In the genomic region with DNA sequence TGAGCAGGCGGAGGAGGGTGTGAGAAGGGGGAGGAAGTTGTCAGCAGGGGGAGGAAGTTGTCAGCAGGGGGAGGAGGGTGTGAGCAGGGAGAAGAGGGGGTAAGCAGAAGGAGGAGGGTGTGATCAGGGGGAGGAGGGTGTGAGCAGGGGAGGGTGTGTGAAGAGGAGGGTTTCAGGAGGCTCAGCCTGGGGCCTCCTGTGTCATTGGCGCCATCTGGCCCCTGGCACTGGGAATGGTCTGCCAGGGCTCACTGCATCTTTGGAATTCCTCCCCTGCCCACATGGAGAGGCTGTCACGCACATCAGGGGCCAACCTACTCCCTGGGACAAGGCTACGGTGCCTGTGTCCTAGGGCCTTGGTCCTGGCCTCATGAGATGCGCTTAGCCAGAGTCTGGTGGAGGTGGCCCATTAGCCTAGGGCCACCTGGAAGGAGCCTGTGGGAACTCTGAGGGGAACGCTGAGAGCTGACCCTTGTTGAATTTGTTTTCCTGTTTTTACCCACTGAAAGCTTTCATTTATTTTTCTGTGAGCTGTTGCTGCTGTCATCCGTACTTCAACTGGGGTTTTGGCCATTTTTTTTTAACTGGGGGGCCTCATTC, we compare ENCODE assay signal across 1 cellular context.
TF ChIP-seq lines count a peak whose summit lies in the region.

No MANE protein-coding gene starts in this region.

TF ChIP-seq in GM12878, 131 proteins besides CTCF, POLR2A, EP300 and RAD21 (continued from another document):
- TF ChIP-seq, protein P1, sequence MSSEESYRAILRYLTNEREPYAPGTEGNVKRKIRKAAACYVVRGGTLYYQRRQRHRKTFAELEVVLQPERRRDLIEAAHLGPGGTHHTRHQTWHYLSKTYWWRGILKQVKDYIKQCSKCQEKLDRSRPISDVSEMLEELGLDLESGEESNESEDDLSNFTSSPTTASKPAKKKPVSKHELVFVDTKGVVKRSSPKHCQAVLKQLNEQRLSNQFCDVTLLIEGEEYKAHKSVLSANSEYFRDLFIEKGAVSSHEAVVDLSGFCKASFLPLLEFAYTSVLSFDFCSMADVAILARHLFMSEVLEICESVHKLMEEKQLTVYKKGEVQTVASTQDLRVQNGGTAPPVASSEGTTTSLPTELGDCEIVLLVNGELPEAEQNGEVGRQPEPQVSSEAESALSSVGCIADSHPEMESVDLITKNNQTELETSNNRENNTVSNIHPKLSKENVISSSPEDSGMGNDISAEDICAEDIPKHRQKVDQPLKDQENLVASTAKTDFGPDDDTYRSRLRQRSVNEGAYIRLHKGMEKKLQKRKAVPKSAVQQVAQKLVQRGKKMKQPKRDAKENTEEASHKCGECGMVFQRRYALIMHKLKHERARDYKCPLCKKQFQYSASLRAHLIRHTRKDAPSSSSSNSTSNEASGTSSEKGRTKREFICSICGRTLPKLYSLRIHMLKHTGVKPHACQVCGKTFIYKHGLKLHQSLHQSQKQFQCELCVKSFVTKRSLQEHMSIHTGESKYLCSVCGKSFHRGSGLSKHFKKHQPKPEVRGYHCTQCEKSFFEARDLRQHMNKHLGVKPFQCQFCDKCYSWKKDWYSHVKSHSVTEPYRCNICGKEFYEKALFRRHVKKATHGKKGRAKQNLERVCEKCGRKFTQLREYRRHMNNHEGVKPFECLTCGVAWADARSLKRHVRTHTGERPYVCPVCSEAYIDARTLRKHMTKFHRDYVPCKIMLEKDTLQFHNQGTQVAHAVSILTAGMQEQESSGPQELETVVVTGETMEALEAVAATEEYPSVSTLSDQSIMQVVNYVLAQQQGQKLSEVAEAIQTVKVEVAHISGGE (CRISPR knock-in tag; IDR thresholded peaks at IDR 0.05): no peak
- TF ChIP-seq, protein P2, sequence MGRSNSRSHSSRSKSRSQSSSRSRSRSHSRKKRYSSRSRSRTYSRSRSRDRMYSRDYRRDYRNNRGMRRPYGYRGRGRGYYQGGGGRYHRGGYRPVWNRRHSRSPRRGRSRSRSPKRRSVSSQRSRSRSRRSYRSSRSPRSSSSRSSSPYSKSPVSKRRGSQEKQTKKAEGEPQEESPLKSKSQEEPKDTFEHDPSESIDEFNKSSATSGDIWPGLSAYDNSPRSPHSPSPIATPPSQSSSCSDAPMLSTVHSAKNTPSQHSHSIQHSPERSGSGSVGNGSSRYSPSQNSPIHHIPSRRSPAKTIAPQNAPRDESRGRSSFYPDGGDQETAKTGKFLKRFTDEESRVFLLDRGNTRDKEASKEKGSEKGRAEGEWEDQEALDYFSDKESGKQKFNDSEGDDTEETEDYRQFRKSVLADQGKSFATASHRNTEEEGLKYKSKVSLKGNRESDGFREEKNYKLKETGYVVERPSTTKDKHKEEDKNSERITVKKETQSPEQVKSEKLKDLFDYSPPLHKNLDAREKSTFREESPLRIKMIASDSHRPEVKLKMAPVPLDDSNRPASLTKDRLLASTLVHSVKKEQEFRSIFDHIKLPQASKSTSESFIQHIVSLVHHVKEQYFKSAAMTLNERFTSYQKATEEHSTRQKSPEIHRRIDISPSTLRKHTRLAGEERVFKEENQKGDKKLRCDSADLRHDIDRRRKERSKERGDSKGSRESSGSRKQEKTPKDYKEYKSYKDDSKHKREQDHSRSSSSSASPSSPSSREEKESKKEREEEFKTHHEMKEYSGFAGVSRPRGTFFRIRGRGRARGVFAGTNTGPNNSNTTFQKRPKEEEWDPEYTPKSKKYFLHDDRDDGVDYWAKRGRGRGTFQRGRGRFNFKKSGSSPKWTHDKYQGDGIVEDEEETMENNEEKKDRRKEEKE (IDR thresholded peaks at IDR 0.05): no peak
- TF ChIP-seq IKZF2 (IDR thresholded peaks at IDR 0.05): no peak
- no peak for TF ChIP-seq ZNF622 (IDR thresholded peaks at IDR 0.05)
